Comparison of ENCODE assay signal across 1 cellular context in genomic region chr18:76489081-76489480, GRCh38.
TF ChIP-seq lines count a peak whose summit lies in the region.

No MANE protein-coding gene starts in this region.

TF ChIP-seq in HepG2, 621 proteins besides CTCF, POLR2A, EP300 and RAD21:
- TF ChIP-seq ZNF7 (CRISPR knock-in tag; IDR thresholded peaks at IDR 0.05) (no peak), ZNF282 (IDR thresholded peaks at IDR 0.05; ENCODE audit: partially characterized antibody) (no peak), KLF12 (CRISPR knock-in tag; IDR thresholded peaks at IDR 0.05; ENCODE audit: borderline replicate concordance) (no peak), RXRA (CRISPR knock-in tag; IDR thresholded peaks at IDR 0.05) (no peak), SMAD9 (CRISPR knock-in tag; IDR thresholded peaks at IDR 0.05) (no peak), KLF15 (CRISPR knock-in tag; IDR thresholded peaks at IDR 0.05; ENCODE audit: borderline replicate concordance) (no peak), ZNF3 (CRISPR knock-in tag; IDR thresholded peaks at IDR 0.05) (no peak), ZNF326 (CRISPR knock-in tag; IDR thresholded peaks at IDR 0.05; ENCODE audit: borderline replicate concordance) (no peak), ZNF382 (CRISPR knock-in tag; IDR thresholded peaks at IDR 0.05; ENCODE audit: borderline replicate concordance) (no peak)
- TF ChIP-seq, protein P1, sequence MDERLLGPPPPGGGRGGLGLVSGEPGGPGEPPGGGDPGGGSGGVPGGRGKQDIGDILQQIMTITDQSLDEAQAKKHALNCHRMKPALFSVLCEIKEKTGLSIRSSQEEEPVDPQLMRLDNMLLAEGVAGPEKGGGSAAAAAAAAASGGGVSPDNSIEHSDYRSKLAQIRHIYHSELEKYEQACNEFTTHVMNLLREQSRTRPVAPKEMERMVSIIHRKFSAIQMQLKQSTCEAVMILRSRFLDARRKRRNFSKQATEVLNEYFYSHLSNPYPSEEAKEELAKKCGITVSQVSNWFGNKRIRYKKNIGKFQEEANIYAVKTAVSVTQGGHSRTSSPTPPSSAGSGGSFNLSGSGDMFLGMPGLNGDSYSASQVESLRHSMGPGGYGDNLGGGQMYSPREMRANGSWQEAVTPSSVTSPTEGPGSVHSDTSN (CRISPR knock-in tag; IDR thresholded peaks at IDR 0.05), result no peak
- TF ChIP-seq, protein P2, sequence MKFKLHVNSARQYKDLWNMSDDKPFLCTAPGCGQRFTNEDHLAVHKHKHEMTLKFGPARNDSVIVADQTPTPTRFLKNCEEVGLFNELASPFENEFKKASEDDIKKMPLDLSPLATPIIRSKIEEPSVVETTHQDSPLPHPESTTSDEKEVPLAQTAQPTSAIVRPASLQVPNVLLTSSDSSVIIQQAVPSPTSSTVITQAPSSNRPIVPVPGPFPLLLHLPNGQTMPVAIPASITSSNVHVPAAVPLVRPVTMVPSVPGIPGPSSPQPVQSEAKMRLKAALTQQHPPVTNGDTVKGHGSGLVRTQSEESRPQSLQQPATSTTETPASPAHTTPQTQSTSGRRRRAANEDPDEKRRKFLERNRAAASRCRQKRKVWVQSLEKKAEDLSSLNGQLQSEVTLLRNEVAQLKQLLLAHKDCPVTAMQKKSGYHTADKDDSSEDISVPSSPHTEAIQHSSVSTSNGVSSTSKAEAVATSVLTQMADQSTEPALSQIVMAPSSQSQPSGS (CRISPR knock-in tag; IDR thresholded peaks at IDR 0.05), result no peak
- TF ChIP-seq, protein P3, sequence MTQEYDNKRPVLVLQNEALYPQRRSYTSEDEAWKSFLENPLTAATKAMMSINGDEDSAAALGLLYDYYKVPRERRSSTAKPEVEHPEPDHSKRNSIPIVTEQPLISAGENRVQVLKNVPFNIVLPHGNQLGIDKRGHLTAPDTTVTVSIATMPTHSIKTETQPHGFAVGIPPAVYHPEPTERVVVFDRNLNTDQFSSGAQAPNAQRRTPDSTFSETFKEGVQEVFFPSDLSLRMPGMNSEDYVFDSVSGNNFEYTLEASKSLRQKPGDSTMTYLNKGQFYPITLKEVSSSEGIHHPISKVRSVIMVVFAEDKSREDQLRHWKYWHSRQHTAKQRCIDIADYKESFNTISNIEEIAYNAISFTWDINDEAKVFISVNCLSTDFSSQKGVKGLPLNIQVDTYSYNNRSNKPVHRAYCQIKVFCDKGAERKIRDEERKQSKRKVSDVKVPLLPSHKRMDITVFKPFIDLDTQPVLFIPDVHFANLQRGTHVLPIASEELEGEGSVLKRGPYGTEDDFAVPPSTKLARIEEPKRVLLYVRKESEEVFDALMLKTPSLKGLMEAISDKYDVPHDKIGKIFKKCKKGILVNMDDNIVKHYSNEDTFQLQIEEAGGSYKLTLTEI (CRISPR knock-in tag; conservative IDR thresholded peaks at IDR 0.05), result no peak
